In the genomic region with DNA sequence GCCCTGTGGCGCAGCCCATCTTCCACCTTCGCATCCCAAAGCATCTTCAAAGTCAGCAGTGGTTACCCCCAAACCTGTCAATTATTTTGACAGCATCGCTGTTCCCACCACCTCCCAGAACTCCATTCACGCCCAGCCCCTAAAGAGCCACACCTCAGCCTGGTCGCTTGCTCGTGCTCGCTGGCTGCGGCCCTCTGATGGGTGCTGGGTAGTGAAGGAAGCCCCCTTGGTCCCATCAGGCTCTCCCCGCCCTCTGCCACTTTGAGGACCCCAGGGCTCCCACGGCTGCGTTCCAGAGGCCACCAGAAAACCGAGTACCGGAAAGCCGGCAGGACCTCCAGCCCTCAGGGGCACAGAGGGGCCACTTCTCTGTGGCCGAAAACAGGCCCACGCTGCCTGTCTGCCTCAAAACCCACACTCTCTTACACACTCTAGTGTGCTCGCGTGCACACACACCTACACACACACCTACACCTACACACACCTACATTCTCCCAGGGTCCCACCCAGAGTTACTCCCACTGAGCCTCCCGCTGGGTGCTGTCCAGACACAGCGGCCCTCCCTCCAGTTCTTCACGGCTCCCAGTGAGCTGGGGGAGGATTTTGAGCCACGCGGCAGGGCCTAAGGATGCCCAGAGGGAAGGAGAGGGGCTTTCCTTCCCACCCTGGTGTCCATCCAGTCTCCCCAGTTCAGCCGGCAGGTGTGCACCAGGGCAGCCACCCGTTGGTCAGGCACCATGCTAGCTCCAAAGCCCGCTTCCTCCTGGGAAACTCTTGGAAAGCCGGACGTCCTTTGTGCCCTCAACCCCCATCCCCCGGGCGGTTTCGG, we compare ENCODE assay signal across 1 cellular context.
TF ChIP-seq lines count a peak whose summit lies in the region.

No MANE protein-coding gene starts in this region.

TF ChIP-seq in IMR-90, 13 proteins besides CTCF, POLR2A, EP300 and RAD21 (continued from another document):
- TF ChIP-seq ELK1 (IDR thresholded peaks at IDR 0.05; ENCODE audit: borderline replicate concordance, low read depth, low read length) (no peak), CHD1 (IDR thresholded peaks at IDR 0.05; ENCODE audit: low read depth, low read length) (no peak), MXI1 (IDR thresholded peaks at IDR 0.05; ENCODE audit: borderline replicate concordance, low read depth, low read length) (no peak), SMC3 (IDR thresholded peaks at IDR 0.05; ENCODE audit: low read depth, low read length) (no peak), MAZ (IDR thresholded peaks at IDR 0.05; ENCODE audit: borderline replicate concordance, low read depth, low read length) (no peak), CEBPB (IDR thresholded peaks at IDR 0.05; ENCODE audit: low read depth, low read length) (no peak), FOS (IDR thresholded peaks at IDR 0.05; ENCODE audit: low read depth, low read length) (no peak), NFE2L2 (IDR thresholded peaks at IDR 0.05; ENCODE audit: low read depth, low read length) (no peak), USF2 (IDR thresholded peaks at IDR 0.05; ENCODE audit: low read depth, low read length) (no peak), RFX5 (IDR thresholded peaks at IDR 0.05; ENCODE audit: low read depth, low read length) (no peak)
